10 cellular contexts compared by ENCODE assay signal in the genomic region with DNA sequence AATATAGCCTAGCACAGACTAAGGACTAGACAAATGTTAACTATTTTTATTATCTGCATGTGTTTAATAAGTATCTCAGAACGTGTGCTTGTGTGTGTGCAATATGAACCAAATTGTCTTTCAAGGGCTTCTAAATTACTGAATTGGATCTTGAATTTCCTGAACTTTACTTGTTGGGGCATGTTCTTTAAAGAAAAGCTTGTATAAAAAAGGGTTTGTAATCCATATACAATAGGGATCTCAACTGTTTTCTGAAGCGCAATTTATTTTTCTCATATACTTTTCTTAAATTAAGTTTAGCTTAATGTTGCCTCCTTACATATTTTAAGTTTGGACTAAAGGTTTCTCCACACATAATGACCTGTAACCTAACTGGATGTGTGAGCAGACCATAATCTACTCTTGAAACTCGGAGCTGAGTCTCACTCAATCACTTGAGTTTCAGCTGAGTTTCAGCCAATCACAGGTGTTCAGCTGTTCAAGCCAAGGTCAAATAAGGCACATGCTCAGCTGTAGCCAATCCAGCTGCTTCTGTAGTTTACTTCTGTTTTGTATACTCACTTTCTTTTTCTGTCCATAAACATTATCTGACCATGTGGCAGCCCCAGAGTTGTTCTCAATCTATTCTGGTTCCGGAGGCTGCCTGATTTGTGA.
DNase-seq lines count a peak whose midpoint lies in the region; ATAC-seq and TF ChIP-seq lines count a peak whose summit lies in the region.
"Had no signal": no experiment of that assay in that cellular context is flagged by ENCODE, and none has a peak within 500 bp of the region (broad histone marks: within the 10 kb centered on the region; RNA-seq: fewer than 3 reads in every experiment).

No MANE protein-coding gene starts in this region.

- H3K9me3 ChIP-seq in OCI-LY7 (ENCODE audit: low read length): no peaks in the 10 kb centered on the region
- H3K9me3 ChIP-seq in suprapubic skin: no peaks in the 10 kb centered on the region

- no TSS peak for BruUV-seq in OCI-LY7 (replicated peaks; lab: Mats Ljungman, UMichigan)

- no peak overlapping the region for H3K4me3 Mint-ChIP-seq in stimulated activated naive CD8-positive, alpha-beta T cell treated with anti-CD3 and anti-CD28 coated beads, Interleukin-15, amount 100 ng/mL, for 72 hours
- H3K4me3 Mint-ChIP-seq in glutamatergic neuron (ENCODE audit: unreplicated experiment): no peak overlapping the region

- no peaks in the 10 kb centered on the region for H3K27me3 ChIP-seq in suprapubic skin

- H4K20me1 ChIP-seq in OCI-LY7 (ENCODE audit: insufficient read depth, low read length): no peaks in the 10 kb centered on the region

- intact Hi-C loops in OCI-LY7 (cut with micrococcal nuclease; ENCODE audit: unreplicated experiment): loop anchor here (1.0 to 5.0 kb wide), 2 partner anchors 36 to 57 kb away; no protein-coding TSS in a partner anchor

- H2AFZ ChIP-seq in OCI-LY7 (ENCODE audit: low read length): peak overlapping the region; percentile 78; the same call in 1 of the 2 replicates

- H3K27ac ChIP-seq in OCI-LY7 (ENCODE audit: low read depth, low read length, poor library complexity, severe bottlenecking) (peak overlapping the region; percentile 49), suprapubic skin (no peak overlapping the region)

- H3K4me3 ChIP-seq in OCI-LY7 (ENCODE audit: low read depth, low read length, poor library complexity, severe bottlenecking) (peak overlapping the region; percentile 30), suprapubic skin (no peak overlapping the region)

- no peaks in the 10 kb centered on the region for H3K36me3 Mint-ChIP-seq in glutamatergic neuron (ENCODE audit: unreplicated experiment)

- no peak for TF ChIP-seq CTCF in OCI-LY7 (conservative IDR thresholded peaks at IDR 0.05; ENCODE audit: low read length)
- TF ChIP-seq CTCF in glutamatergic neuron (IDR thresholded peaks at IDR 0.05; ENCODE audit: partially characterized antibody, unreplicated experiment): no peak
- no peak for TF ChIP-seq CTCF in suprapubic skin (IDR thresholded peaks at IDR 0.05)

- DNase-seq in stimulated activated naive CD8-positive, alpha-beta T cell treated with anti-CD3 and anti-CD28 coated beads, Interleukin-15, amount 100 ng/mL, for 72 hours: no peak
- no peak for DNase-seq in stimulated activated naive CD8-positive, alpha-beta T cell treated with anti-CD3 and anti-CD28 coated beads, Interleukin-15, Interleukin-2, amounts not matched to agents 100 U/mL and 50 U/mL, for 24 hours
- peak; percentile 63 for DNase-seq in OCI-LY7 (ENCODE audit: low spot score)
- DNase-seq in glutamatergic neuron: no peak
- DNase-seq in GDM1 (lab: John Stamatoyannopoulos, UW): no peak
- DNase-seq in NCI-H2029 (lab: John Stamatoyannopoulos, UW): no peak
- DNase-seq in suprapubic skin (ENCODE audit: low spot score in 2 of 2): no peak
- DNase-seq: C1 segment of cervical spinal cord had no signal

- no peak for TF ChIP-seq EP300 in suprapubic skin (IDR thresholded peaks at IDR 0.05)

- H3K4me1 ChIP-seq in OCI-LY7 (ENCODE audit: insufficient read depth, low read length, poor library complexity, severe bottlenecking) (peaks cover 42% of the 10 kb centered on the region), suprapubic skin (no peaks in the 10 kb centered on the region)

- H3K4me1 Mint-ChIP-seq in stimulated activated naive CD8-positive, alpha-beta T cell treated with anti-CD3 and anti-CD28 coated beads, Interleukin-15, amount 100 ng/mL, for 72 hours: peaks cover 33% of the 10 kb centered on the region
- H3K4me1 Mint-ChIP-seq in glutamatergic neuron (ENCODE audit: low read depth, unreplicated experiment): no peaks in the 10 kb centered on the region

- peak overlapping the region; percentile 75 for H3K4me2 ChIP-seq in OCI-LY7 (ENCODE audit: low read length)

- CTCF ChIA-PET in OCI-LY7 (lab: Charles Lee; ENCODE audit: unreplicated experiment): no interaction called here

- 73% methylated on average over 4 of the region's 4 CpGs for WGBS in suprapubic skin

- peak; percentile 70 for ATAC-seq in stimulated activated naive CD8-positive, alpha-beta T cell treated with anti-CD3 and anti-CD28 coated beads, Interleukin-15, amount 100 ng/mL, for 72 hours
- ATAC-seq in stimulated activated naive CD8-positive, alpha-beta T cell treated with anti-CD3 and anti-CD28 coated beads, Interleukin-15, Interleukin-2, amounts not matched to agents 100 U/mL and 50 U/mL, for 24 hours: no peak
- ATAC-seq in HG02973 (IDR thresholded peaks at IDR 0.05; ENCODE audit: unreplicated experiment): peak; percentile 84

- no peaks in the 10 kb centered on the region for H3K79me2 ChIP-seq in OCI-LY7 (ENCODE audit: insufficient read depth, low read depth, low read length)

- no peaks in the 10 kb centered on the region for H3K9me3 Mint-ChIP-seq in stimulated activated naive CD8-positive, alpha-beta T cell treated with anti-CD3 and anti-CD28 coated beads, Interleukin-15, amount 100 ng/mL, for 72 hours
- H3K9me3 Mint-ChIP-seq in glutamatergic neuron (ENCODE audit: unreplicated experiment): no peaks in the 10 kb centered on the region
- H3K9me3 Mint-ChIP-seq: T-helper 1 cell treated with Interleukin-12 subunit alpha and Interleukin-12 subunit beta and Interleukin-4 antibody, amounts not matched to agents 30 μg/mL and 1 μg/mL, for 36 hours had no signal

- H3K27me3 Mint-ChIP-seq in stimulated activated naive CD8-positive, alpha-beta T cell treated with anti-CD3 and anti-CD28 coated beads, Interleukin-15, amount 100 ng/mL, for 72 hours: no peaks in the 10 kb centered on the region
- no peaks in the 10 kb centered on the region for H3K27me3 Mint-ChIP-seq in glutamatergic neuron (ENCODE audit: unreplicated experiment)

- POLR2A ChIA-PET in OCI-LY7 (lab: Charles Lee): interaction anchor here (0.8 to 1.5 kb wide), 5 partner anchors 13 to 60 kb away, joined by 3 to 14 read pairs (median 5); no protein-coding TSS in a partner anchor

- H3K36me3 ChIP-seq in OCI-LY7 (ENCODE audit: insufficient read depth, low read length): no peaks in the 10 kb centered on the region
- no peaks in the 10 kb centered on the region for H3K36me3 ChIP-seq in suprapubic skin

- no peak for TF ChIP-seq POLR2A in suprapubic skin (IDR thresholded peaks at IDR 0.05)

- H3K9me2 ChIP-seq in OCI-LY7 (ENCODE audit: insufficient read depth, low read length): no peaks in the 10 kb centered on the region

- H3K27ac Mint-ChIP-seq in stimulated activated naive CD8-positive, alpha-beta T cell treated with anti-CD3 and anti-CD28 coated beads, Interleukin-15, amount 100 ng/mL, for 72 hours: no peak overlapping the region
- H3K27ac Mint-ChIP-seq in glutamatergic neuron (ENCODE audit: unreplicated experiment): no peak overlapping the region
- H3K27ac Mint-ChIP-seq: T-helper 1 cell treated with Interleukin-12 subunit alpha and Interleukin-12 subunit beta and Interleukin-4 antibody, amounts not matched to agents 30 μg/mL and 1 μg/mL, for 36 hours had no signal
